In genomic region chr19:40420451-40420765, GRCh38 we compare ENCODE assay signal across 8 cellular contexts. TPM values are rescaled to one million over a fixed set of nuclear protein-coding genes. Genes with fewer than 3 reads are reported as not detected.
DNase-seq lines count a peak whose midpoint lies in the region; ATAC-seq and TF ChIP-seq lines count a peak whose summit lies in the region.

No MANE protein-coding gene starts in this region.

- H3K27ac ChIP-seq in heart right ventricle (peak overlapping the region; percentile 95 to 100 (median 99)), body of pancreas (peak overlapping the region; percentile 99 to 100 (median 99)), uterus (peak overlapping the region; percentile 98)

- DNase-seq in heart right ventricle (no peak), Right ventricle myocardium superior (no peak), body of pancreas (no peak), uterus (no peak), GM20000 (ENCODE audit: low spot score) (no peak), GM13976 (ENCODE audit: low spot score) (no peak)

- H3K9me3 ChIP-seq in heart right ventricle (no peaks in the 10 kb centered on the region), body of pancreas (no peaks in the 10 kb centered on the region), mononuclear cell (ENCODE audit: low read depth, low read length) (no peaks in the 10 kb centered on the region), uterus (no peaks in the 10 kb centered on the region)

- TF ChIP-seq CTCF in heart right ventricle (IDR thresholded peaks at IDR 0.05) (no peak), body of pancreas (IDR thresholded peaks at IDR 0.05) (no peak), uterus (IDR thresholded peaks at IDR 0.05) (no peak), GM20000 (IDR thresholded peaks at IDR 0.05; ENCODE audit: extremely low read depth, missing control alignments) (no peak), GM13976 (IDR thresholded peaks at IDR 0.05; ENCODE audit: borderline replicate concordance, control extremely low read depth, extremely low read depth, insufficient read depth, missing control alignments) (no peak)

- ATAC-seq in heart right ventricle = no peak
- no peak for ATAC-seq in Right ventricle myocardium superior (ENCODE audit: poor library complexity)
- no peak for ATAC-seq in body of pancreas
- no peak for ATAC-seq in GM19455 (IDR thresholded peaks at IDR 0.05; ENCODE audit: unreplicated experiment)

- H3K27me3 ChIP-seq in heart right ventricle (no peaks in the 10 kb centered on the region), body of pancreas (no peaks in the 10 kb centered on the region), mononuclear cell (ENCODE audit: insufficient read depth, low read length) (no peaks in the 10 kb centered on the region), uterus (no peaks in the 10 kb centered on the region)

- in situ Hi-C loops in GM13976 (cut with MboI; ENCODE audit: low sequenced_read_pairs, unreplicated experiment) = no loop called here

- TF ChIP-seq POLR2A in body of pancreas (IDR thresholded peaks at IDR 0.05) (no peak), uterus (IDR thresholded peaks at IDR 0.05) (no peak)

- H3K4me3 ChIP-seq in heart right ventricle (peak overlapping the region; percentile 15 to 80 (median 63)), body of pancreas (peak overlapping the region in 1 of 2 donors; percentile 37), mononuclear cell (ENCODE audit: low read length) (peak overlapping the region; percentile 86), uterus (peak overlapping the region; percentile 51 to 69)

- intact Hi-C loops in heart right ventricle (cut with DNase I) (loop anchor here in 3 of 10 donors (2.0 to 10.0 kb wide), 4 partner anchors 73 to 182 kb away; partner anchors contain the start of genes C19orf47 (in 2 of the 3), PLD3 (in 2 of the 3) and LTBP4 (in 1 of the 3)), Right ventricle myocardium superior (cut with DNase I) (no loop called here), body of pancreas (cut with DNase I) (no loop called here), uterus (cut with DNase I; ENCODE audit: low total_unique reads) (no loop called here)

- H3K4me1 ChIP-seq in heart right ventricle = peaks cover 9 to 70% (median 49%) of the 10 kb centered on the region in 9 donors
- peaks cover 16% of the 10 kb centered on the region for H3K4me1 ChIP-seq in body of pancreas
- H3K4me1 ChIP-seq in mononuclear cell (ENCODE audit: insufficient read depth, low read length) = peaks cover 59% of the 10 kb centered on the region
- H3K4me1 ChIP-seq in uterus = peaks cover 0 to 21% of the 10 kb centered on the region in 2 donors

- H3K36me3 ChIP-seq in heart right ventricle (peaks cover 0 to 21% (median 12%) of the 10 kb centered on the region in 9 donors), body of pancreas (replicated peaks in 1 of 2; ENCODE audit: insufficient read depth in 1 of 2, low read depth in 2 of 2) (no peaks in the 10 kb centered on the region), uterus (no peaks in the 10 kb centered on the region)

- WGBS in heart right ventricle, 2 donors = 59 to 64% methylated on average over 14 of the region's 14 CpGs
- WGBS in body of pancreas, 2 donors = 42 to 44% methylated on average over 14 of the region's 14 CpGs

RNA-seq across cellular contexts. Expression of gene SERTAD1, which starts 5.4 kb away (rescaled TPM):
- total RNA-seq in heart right ventricle (10 to 100 TPM in 3 of 10 donors, 1 to 10 TPM in 7; 6.3 to 16.8 (median 8.4) TPM), Right ventricle myocardium superior (10.9 TPM), body of pancreas (1 to 10 TPM; 6.9 to 7.3 TPM), mononuclear cell (16.1 TPM), uterus (10 to 100 TPM in 3 of 4 donors, 1 to 10 TPM in 1; 3.1 to 18.4 (median 15.8) TPM)
- 10 to 100 TPM; 13.4 to 35.8 TPM for polyA plus RNA-seq in heart right ventricle

RNA-seq across cellular contexts. Expression of gene PRX, which starts 7.2 kb away (rescaled TPM):
- total RNA-seq in heart right ventricle (1 to 10 TPM; 1.7 to 3.8 (median 2.7) TPM), Right ventricle myocardium superior (3.8 TPM), body of pancreas (10 to 100 TPM in 1 of 2 donors, 1 to 10 TPM in 1; 5.7 to 14.8 TPM), mononuclear cell (1.0 TPM), uterus (1 to 10 TPM; 3.3 to 7.5 (median 4.8) TPM)
- 1 to 10 TPM; 2.4 to 2.7 TPM for polyA plus RNA-seq in heart right ventricle

RNA-seq across cellular contexts. Expression of gene SERTAD3, which starts 23.7 kb away (rescaled TPM):
- total RNA-seq in heart right ventricle (10 to 100 TPM; 19.4 to 37.5 (median 27.4) TPM), Right ventricle myocardium superior (22.7 TPM), body of pancreas (10 to 100 TPM in 1 of 2 donors, 1 to 10 TPM in 1; 5.7 to 10.2 TPM), mononuclear cell (20.7 TPM), uterus (10 to 100 TPM in 3 of 4 donors, 1 to 10 TPM in 1; 1.0 to 81.5 (median 44.7) TPM)
- polyA plus RNA-seq in heart right ventricle = 10 to 100 TPM; 35.3 to 35.6 TPM

RNA-seq across cellular contexts. Expression of gene HIPK4, which starts 30.4 kb away (rescaled TPM):
- total RNA-seq in heart right ventricle = under 1 TPM in 2 of 10 donors, not detected in 8; 0.10 to 0.15 TPM
- under 1 TPM in 1 of 2 donors, not detected in 1; 0.09 TPM for polyA plus RNA-seq in heart right ventricle
- not detected for total RNA-seq in Right ventricle myocardium superior
- total RNA-seq in body of pancreas = not detected
- total RNA-seq in mononuclear cell = 0.10 TPM
- under 1 TPM in 2 of 4 donors, not detected in 2; 0.40 to 0.48 TPM for total RNA-seq in uterus

RNA-seq across cellular contexts. Expression of gene BLVRB, which starts 45.1 kb away (rescaled TPM):
- 100 to 1,000 TPM in 3 of 10 donors, 10 to 100 TPM in 7; 70.9 to 144 (median 91.4) TPM for total RNA-seq in heart right ventricle
- polyA plus RNA-seq in heart right ventricle = 100 to 1,000 TPM in 1 of 2 donors, 10 to 100 TPM in 1; 95.8 to 213 TPM
- 117 TPM for total RNA-seq in Right ventricle myocardium superior
- 100 to 1,000 TPM in 1 of 2 donors, 10 to 100 TPM in 1; 79.8 to 109 TPM for total RNA-seq in body of pancreas
- 39.8 TPM for total RNA-seq in mononuclear cell
- 100 to 1,000 TPM in 2 of 4 donors, 10 to 100 TPM in 2; 51.5 to 206 (median 115) TPM for total RNA-seq in uterus
